Comparison of ENCODE assay signal across 15 cellular contexts in genomic region chr5:118548761-118549160, GRCh38.
DNase-seq lines count a peak whose midpoint lies in the region; TF ChIP-seq lines count a peak whose summit lies in the region.
"Had no signal": no experiment of that assay in that cellular context is flagged by ENCODE, and none has a peak within 500 bp of the region (broad histone marks: within the 10 kb centered on the region; RNA-seq: fewer than 3 reads in every experiment).

No MANE protein-coding gene starts in this region.

- TF ChIP-seq CTCF in WERI-Rb-1 (IDR thresholded peaks at IDR 0.05; ENCODE audit: low read depth, low read length): no peak
- TF ChIP-seq CTCF in foreskin fibroblast (IDR thresholded peaks at IDR 0.05; ENCODE audit: low read depth, low read length): no peak
- no peak for TF ChIP-seq CTCF in transverse colon (IDR thresholded peaks at IDR 0.05)

- peak; percentile 59 for DNase-seq in AG08395 (ENCODE audit: low spot score)
- DNase-seq in HS-5 (ENCODE audit: low read depth): peak; percentile 97
- no peak for DNase-seq in WERI-Rb-1
- peak; percentile 77 to 93 for DNase-seq in foreskin fibroblast
- no peak for DNase-seq in stimulated activated CD4-positive, alpha-beta T cell treated with anti-CD3 and anti-CD28 coated beads, Interleukin-4, amount 100 ng/mL, for 4 hours
- DNase-seq in stimulated activated CD8-positive, alpha-beta memory T cell treated with anti-CD3 and anti-CD28 coated beads, Interleukin-4, amount 100 ng/mL, for 48 hours: no peak
- no peak for DNase-seq in mesendoderm
- no peak for DNase-seq in transverse colon
- DNase-seq: activated CD8-positive, alpha-beta memory T cell treated with anti-CD3 and anti-CD28 coated beads for 24 hours; BE2C; effector memory CD8-positive, alpha-beta T cell; GDM1; NCI-H1694; thyroid gland had no signal

- no peak overlapping the region for H3K23ac ChIP-seq in mesendoderm (ENCODE audit: low read length)

- no peak overlapping the region for H2BK5ac ChIP-seq in mesendoderm (ENCODE audit: low read length)

- in situ Hi-C loops in transverse colon (cut with MboI; ENCODE audit: low pct_ligation_motif_present in 1 of 4, low pct_unique_long_range_greater_than_20kb in 1 of 4, low sequenced_read_pairs in 3 of 4): no loop called here

- H3K27ac ChIP-seq in WERI-Rb-1 (peak overlapping the region; percentile 49), mesendoderm (ENCODE audit: low read depth, low read length) (no peak overlapping the region), transverse colon (no peak overlapping the region)
- H3K27ac ChIP-seq: right atrium auricular region, thyroid gland had no signal

- no peak overlapping the region for H3K18ac ChIP-seq in mesendoderm (ENCODE audit: low read length)

- H2BK120ac ChIP-seq in mesendoderm (ENCODE audit: low read depth, low read length): no peak overlapping the region

- no peak overlapping the region for H3K4ac ChIP-seq in mesendoderm (ENCODE audit: low read depth, low read length)

- H3K9me3 ChIP-seq in WERI-Rb-1 (ENCODE audit: severe bottlenecking) (peaks cover 3% of the 10 kb centered on the region), transverse colon (no peaks in the 10 kb centered on the region)
- H3K9me3 ChIP-seq: BE2C, right atrium auricular region, thyroid gland had no signal

- intact Hi-C loops in transverse colon (cut with DNase I; ENCODE audit: low total_unique reads): no loop called here

- H3K4me3 ChIP-seq in WERI-Rb-1 (ENCODE audit: low read depth, low read length) (no peak overlapping the region), foreskin fibroblast (ENCODE audit: low read depth in 1 of 2, low read length in 2 of 2) (no peak overlapping the region), mesendoderm (ENCODE audit: low read length) (no peak overlapping the region), transverse colon (no peak overlapping the region)
- H3K4me3 ChIP-seq: right atrium auricular region, thyroid gland had no signal

- no peak overlapping the region for H3K4me2 ChIP-seq in mesendoderm (ENCODE audit: low read length)

- H2AK5ac ChIP-seq in mesendoderm (ENCODE audit: low read length): no peak overlapping the region

- no peaks in the 10 kb centered on the region for H3K79me2 ChIP-seq in mesendoderm (ENCODE audit: control insufficient read depth, insufficient read depth, low read length)

- H3K79me1 ChIP-seq in mesendoderm (ENCODE audit: low read length): no peaks in the 10 kb centered on the region

- H3K36me3 ChIP-seq in WERI-Rb-1: no peaks in the 10 kb centered on the region
- no peaks in the 10 kb centered on the region for H3K36me3 ChIP-seq in mesendoderm (ENCODE audit: control insufficient read depth, insufficient read depth, low read length)
- no peaks in the 10 kb centered on the region for H3K36me3 ChIP-seq in transverse colon
- H3K36me3 ChIP-seq: BE2C, right atrium auricular region, thyroid gland had no signal

- TF ChIP-seq EP300 in transverse colon (IDR thresholded peaks at IDR 0.05; ENCODE audit: low read depth): no peak

- no peak for TF ChIP-seq POLR2A in transverse colon (IDR thresholded peaks at IDR 0.05)

- H3K9ac ChIP-seq in mesendoderm (ENCODE audit: low read length): no peak overlapping the region

- no peak overlapping the region for H4K5ac ChIP-seq in mesendoderm (ENCODE audit: low read length)

- H3K4me1 ChIP-seq in mesendoderm (ENCODE audit: control insufficient read depth, low read depth, low read length) (no peaks in the 10 kb centered on the region), transverse colon (no peaks in the 10 kb centered on the region)
- H3K4me1 ChIP-seq: BE2C, thyroid gland had no signal

- H2BK15ac ChIP-seq in mesendoderm (replicated peaks; ENCODE audit: low read depth): no peak overlapping the region

- H3K56ac ChIP-seq in mesendoderm (ENCODE audit: low read length): no peak overlapping the region

- H3K27me3 ChIP-seq in WERI-Rb-1 (ENCODE audit: insufficient read depth, low read depth, severe bottlenecking) (no peaks in the 10 kb centered on the region), mesendoderm (ENCODE audit: insufficient read depth, low read length, poor library complexity) (no peaks in the 10 kb centered on the region), transverse colon (no peaks in the 10 kb centered on the region)
- H3K27me3 ChIP-seq: BE2C, right atrium auricular region, thyroid gland had no signal

- no peak overlapping the region for H4K8ac ChIP-seq in mesendoderm (ENCODE audit: low read depth, low read length)

Comparison
In these comparisons a context has a peak if more than half of its experiments do, and no peak if none do; other contexts are left out.
1. DNase-seq: peak in AG08395 (single experiment), HS-5 (single experiment) and foreskin fibroblast (2 of 2); none in WERI-Rb-1 (single experiment), stimulated activated CD4-positive, alpha-beta T cell treated with anti-CD3 and anti-CD28 coated beads, Interleukin-4, amount 100 ng/mL, for 4 hours (0 of 2), stimulated activated CD8-positive, alpha-beta memory T cell treated with anti-CD3 and anti-CD28 coated beads, Interleukin-4, amount 100 ng/mL, for 48 hours (single experiment), mesendoderm (single experiment) and transverse colon (single experiment).